ENCODE assay signal across 1 cellular context in genomic region chr10:71727429-71728217, GRCh38.
TF ChIP-seq lines count a peak whose summit lies in the region.

No MANE protein-coding gene starts in this region.

TF ChIP-seq in K562, 482 proteins besides CTCF, POLR2A, EP300 and RAD21 (continued from another document and continues in another):
- TF ChIP-seq NR0B1 (IDR thresholded peaks at IDR 0.05; ENCODE audit: partially characterized antibody) (no peak), MEIS2 (IDR thresholded peaks at IDR 0.05; ENCODE audit: partially characterized antibody) (peak; percentile 30), ELF1 (tag; IDR thresholded peaks at IDR 0.05) (no peak), ZNF551 (CRISPR knock-in tag; IDR thresholded peaks at IDR 0.05) (no peak), ATF1 (CRISPR knock-in tag; IDR thresholded peaks at IDR 0.05) (no peak), ATF1 (tag; IDR thresholded peaks at IDR 0.05) (no peak), CTBP1 (IDR thresholded peaks at IDR 0.05; ENCODE audit: borderline replicate concordance) (0 out of 2 replicates have a peak, but pooled peaks have one; percentile 33), DACH1 (IDR thresholded peaks at IDR 0.05; ENCODE audit: partially characterized antibody) (no peak), ZHX1 (conservative IDR thresholded peaks at IDR 0.05; ENCODE audit: low read length) (no peak), PHB2 (IDR thresholded peaks at IDR 0.05; ENCODE audit: low read depth) (no peak), ZNF174 (CRISPR knock-in tag; IDR thresholded peaks at IDR 0.05) (no peak), MEF2A (IDR thresholded peaks at IDR 0.05; ENCODE audit: control insufficient read depth, low read depth, low read length) (no peak), TAF7 (tag; IDR thresholded peaks at IDR 0.05) (no peak), KDM1A (IDR thresholded peaks at IDR 0.05) (peak in 1 of 2 experiments; percentile 58; a peak in 2 of 4 replicates), RAD51 (IDR thresholded peaks at IDR 0.05; ENCODE audit: borderline replicate concordance, low read depth) (no peak), ZNF740 (CRISPR knock-in tag; IDR thresholded peaks at IDR 0.05) (no peak), ZNF740 (tag; IDR thresholded peaks at IDR 0.05) (no peak), CBX1 (IDR thresholded peaks at IDR 0.05; ENCODE audit: low read depth) (0 out of 2 replicates have a peak, but pooled peaks have one; percentile 1), ZNF140 (CRISPR knock-in tag; IDR thresholded peaks at IDR 0.05) (no peak), TRIM24 (IDR thresholded peaks at IDR 0.05) (peak; percentile 19 to 63; a peak in 1 of 4 replicates), HSF4 (CRISPR knock-in tag; IDR thresholded peaks at IDR 0.05; ENCODE audit: borderline replicate concordance) (no peak), ATF4 (CRISPR knock-in tag; IDR thresholded peaks at IDR 0.05) (no peak), E2F8 (IDR thresholded peaks at IDR 0.05; ENCODE audit: low read depth, partially characterized antibody) (no peak), PURB (CRISPR knock-in tag; IDR thresholded peaks at IDR 0.05; ENCODE audit: low read depth) (no peak), TFAM (CRISPR knock-in tag; conservative IDR thresholded peaks at IDR 0.05) (no peak), MAFF (IDR thresholded peaks at IDR 0.05; ENCODE audit: low read length) (no peak), BRD4 (IDR thresholded peaks at IDR 0.05) (no peak), RBBP5 (IDR thresholded peaks at IDR 0.05; ENCODE audit: borderline replicate concordance, insufficient read depth, low read length, poor library complexity, severe bottlenecking) (no peak), TEAD1 (CRISPR knock-in tag; IDR thresholded peaks at IDR 0.05) (0 out of 4 replicates have a peak, but pooled peaks of 1 of the 2 experiments have one; percentile 30), POLR2H (tag; IDR thresholded peaks at IDR 0.05; ENCODE audit: low read depth) (no peak), NCOA1 (IDR thresholded peaks at IDR 0.05; ENCODE audit: low read depth) (peak; percentile 27; the same call in 1 of the 2 replicates), SIRT6 (IDR thresholded peaks at IDR 0.05; ENCODE audit: low read depth, low read length) (no peak), CBX3 (IDR thresholded peaks at IDR 0.05; ENCODE audit: borderline replicate concordance in 1 of 2, low read length in 2 of 2) (no peak), ELK1 (CRISPR knock-in tag; IDR thresholded peaks at IDR 0.05) (no peak), ZNF780A (CRISPR knock-in tag; IDR thresholded peaks at IDR 0.05) (no peak), SAFB (IDR thresholded peaks at IDR 0.05; ENCODE audit: borderline replicate concordance, low read depth, low read length) (no peak), MCM5 (IDR thresholded peaks at IDR 0.05; ENCODE audit: low read depth) (no peak), FOXK1 (CRISPR knock-in tag; IDR thresholded peaks at IDR 0.05; ENCODE audit: borderline replicate concordance) (no peak), ZBTB1 (CRISPR knock-in tag; IDR thresholded peaks at IDR 0.05; ENCODE audit: borderline replicate concordance, low read depth) (no peak), NR4A1 (CRISPR knock-in tag; IDR thresholded peaks at IDR 0.05) (no peak), NR4A1 (tag; IDR thresholded peaks at IDR 0.05) (no peak; the same call in 1 of the 2 replicates), POU5F1 (IDR thresholded peaks at IDR 0.05; ENCODE audit: borderline replicate concordance, low read depth, low read length, partially characterized antibody) (no peak), CREB5 (CRISPR knock-in tag; IDR thresholded peaks at IDR 0.05) (no peak), ZSCAN32 (CRISPR knock-in tag; IDR thresholded peaks at IDR 0.05) (no peak), ZBTB17 (CRISPR knock-in tag; IDR thresholded peaks at IDR 0.05) (no peak), BCL6 (CRISPR knock-in tag; IDR thresholded peaks at IDR 0.05) (no peak), TOE1 (IDR thresholded peaks at IDR 0.05; ENCODE audit: borderline replicate concordance) (no peak), TOE1 (CRISPR knock-in tag; IDR thresholded peaks at IDR 0.05; ENCODE audit: borderline replicate concordance, low read depth) (0 out of 2 replicates have a peak, but pooled peaks have one; percentile 37), PTBP1 (IDR thresholded peaks at IDR 0.05; ENCODE audit: low read depth, low read length) (no peak), RB1 (IDR thresholded peaks at IDR 0.05; ENCODE audit: low read depth) (no peak), DNMT1 (IDR thresholded peaks at IDR 0.05) (no peak), ZBTB2 (IDR thresholded peaks at IDR 0.05) (no peak), ESRRA (IDR thresholded peaks at IDR 0.05; ENCODE audit: borderline replicate concordance, low read depth) (peak; percentile 96), ZNF75A (CRISPR knock-in tag; IDR thresholded peaks at IDR 0.05) (no peak), PHB (CRISPR knock-in tag; IDR thresholded peaks at IDR 0.05) (no peak), SMARCE1 (IDR thresholded peaks at IDR 0.05) (no peak), ZNF408 (CRISPR knock-in tag; IDR thresholded peaks at IDR 0.05; ENCODE audit: low read depth) (no peak), IFI16 (CRISPR knock-in tag; IDR thresholded peaks at IDR 0.05) (no peak), HOXB6 (CRISPR knock-in tag; IDR thresholded peaks at IDR 0.05; ENCODE audit: borderline replicate concordance) (no peak), CEBPB (tag; IDR thresholded peaks at IDR 0.05) (peak; percentile 36), ZC3H8 (IDR thresholded peaks at IDR 0.05) (no peak), SREBF1 (IDR thresholded peaks at IDR 0.05; ENCODE audit: borderline replicate concordance, low read depth, low read length) (no peak), CHAMP1 (IDR thresholded peaks at IDR 0.05) (no peak)
